27 cellular contexts compared by ENCODE assay signal in the genomic region with DNA sequence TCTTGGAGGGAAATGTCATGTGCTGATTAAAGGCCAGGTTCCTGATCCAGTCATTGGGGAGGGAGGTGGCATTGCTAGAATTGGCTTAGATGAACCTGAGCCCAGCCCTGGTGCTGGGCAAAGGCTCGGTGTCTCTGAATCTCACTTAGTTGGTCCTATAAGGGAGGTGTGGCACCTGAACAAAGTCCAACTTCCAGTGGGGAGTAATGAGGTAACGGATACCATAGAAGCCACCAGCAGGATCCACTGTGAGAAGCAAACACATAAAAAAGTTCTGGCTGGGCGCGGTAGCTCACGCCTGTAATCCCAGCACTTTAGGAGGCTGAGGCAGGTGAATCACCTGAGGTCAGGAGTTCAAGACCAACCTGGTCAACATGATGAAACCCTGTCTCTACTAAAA. TPM values are rescaled to one million over a fixed set of nuclear protein-coding genes. Genes with fewer than 3 reads are reported as not detected.
A peak's percentile ranks its signal among the peaks of the same experiment; 100 is the strongest.
DNase-seq lines count a peak whose midpoint lies in the region; ATAC-seq, FAIRE-seq and TF ChIP-seq lines count a peak whose summit lies in the region.
"Had no signal": no experiment of that assay in that cellular context is flagged by ENCODE, and none has a peak within 500 bp of the region (broad histone marks: within the 10 kb centered on the region; RNA-seq: fewer than 3 reads in every experiment).

No MANE protein-coding gene starts in this region.

- H3K27ac ChIP-seq in HCT116 (ENCODE audit: low read depth, low read length) (no peak overlapping the region), HepG2 (ENCODE audit: extremely low read length, insufficient read depth, low read length) (no peak overlapping the region), transverse colon (peak overlapping the region in 2 of 4 donors; percentile 29 to 39)
- H3K27ac ChIP-seq: BLaER1 treated with 17β-estradiol and CSF1 and Interleukin-3, amounts not matched to agents 10 nM and 100 nM had no signal

- in situ Hi-C loops in HepG2 (cut with HindIII; ENCODE audit: extremely low pct_ligation_motif_present, low pct_unique_long_range_greater_than_20kb) (no loop called here), transverse colon (cut with MboI; ENCODE audit: low pct_ligation_motif_present in 1 of 4, low pct_unique_long_range_greater_than_20kb in 1 of 4, low sequenced_read_pairs in 3 of 4) (no loop called here)

- ATAC-seq in HCT116 (peak; percentile 53), HepG2 (peak; percentile 55)
- ATAC-seq: GM12878, K562 had no signal

- FAIRE-seq in HepG2 (lab: Jason Lieb, UNC): no peak
- FAIRE-seq: A204.1, G401.6, GM12878, K562, RCC 7860 had no signal

- TF ChIP-seq EP300 in HepG2 (IDR thresholded peaks at IDR 0.05; ENCODE audit: low read depth in 2 of 2, low read length in 2 of 2) (no peak), HepG2 (CRISPR knock-in tag; IDR thresholded peaks at IDR 0.05; ENCODE audit: borderline replicate concordance) (no peak), transverse colon (IDR thresholded peaks at IDR 0.05; ENCODE audit: low read depth) (no peak)

- TF ChIP-seq POLR2A in HCT116 (IDR thresholded peaks at IDR 0.05; ENCODE audit: borderline replicate concordance, extremely low read depth, insufficient read depth, insufficient read length) (no peak), HepG2 (IDR thresholded peaks at IDR 0.05; ENCODE audit: insufficient read depth in 1 of 2, low read depth in 2 of 2, low read length in 2 of 2) (no peak), transverse colon (IDR thresholded peaks at IDR 0.05) (no peak)

- RAD21 ChIA-PET in HCT116 (lab: Charles Lee; ENCODE audit: low non-redundant PET in 1 of 2, low total read pairs in 2 of 2, uncharacterized antibody in 2 of 2, unreplicated experiment in 2 of 2): no interaction called here

- DNase-seq in HCT116 (ENCODE audit: low read depth, low spot score) (no peak), SW480 (ENCODE audit: low spot score) (peak; percentile 83), HepG2 (ENCODE audit: low spot score) (peak; percentile 48), transverse colon (peak; percentile 76), SIG-M5 (lab: John Stamatoyannopoulos, UW) (no peak), NCI-H1694 (lab: John Stamatoyannopoulos, UW) (no peak)
- DNase-seq in activated CD4-positive, CD25-positive, alpha-beta regulatory T cell (lab: John Stamatoyannopoulos, UW): no peak
- DNase-seq: AML-193; CD4-positive, alpha-beta T cell; COR-L47; GOT3; Kasumi-1; MV-4-11; NCI-H1105; NCI-H146; NCI-H2029; NCI-H446 treated with DMSO at 0.1 percent for 48 hours; NCI-H526; SK-N-SH; SW 1271 had no signal

- H3K27me3 ChIP-seq in HCT116 (ENCODE audit: insufficient read depth, low read length) (no peaks in the 10 kb centered on the region), HepG2 (ENCODE audit: control insufficient read depth in 1 of 2, insufficient read depth in 2 of 2, low read length in 2 of 2) (no peaks in the 10 kb centered on the region; a peak in 1 of 5 replicates), transverse colon (no peaks in the 10 kb centered on the region)
- H3K27me3 ChIP-seq: BLaER1 treated with 17β-estradiol and CSF1 and Interleukin-3, amounts not matched to agents 10 nM and 100 nM had no signal

- intact Hi-C loops in HCT116 (cut with micrococcal nuclease): no loop called here
- intact Hi-C loops in HepG2 (cut with micrococcal nuclease; ENCODE audit: unreplicated experiment): no loop called here
- intact Hi-C loops in transverse colon (cut with DNase I; ENCODE audit: low total_unique reads): no loop called here

- H3K4me1 ChIP-seq in HCT116 (ENCODE audit: control insufficient read depth in 1 of 2, insufficient read depth in 2 of 2, low read length in 2 of 2) (peaks cover 28 to 38% of the 10 kb centered on the region in 2 experiments; a peak in 3 of 4 replicates), HepG2 (ENCODE audit: insufficient read depth, low read length) (peaks cover 20% of the 10 kb centered on the region), transverse colon (peaks cover 0 to 22% (median 0%) of the 10 kb centered on the region in 4 donors)
- H3K4me1 ChIP-seq: HAP-1 had no signal

- CTCF ChIA-PET in HCT116 (lab: Charles Lee): no interaction called here
- CTCF ChIA-PET in HepG2 (lab: Yijun Ruan, JAX; ENCODE audit: low intra/inter-chr PET ratio, low total read pairs): no interaction called here

- no peak overlapping the region for H3K4me3 ChIP-seq in HCT116 (replicated peaks in 1 of 2; ENCODE audit: low read depth in 1 of 2, low read length in 2 of 2)
- no peak overlapping the region for H3K4me3 ChIP-seq in HepG2 (replicated peaks in 1 of 3; ENCODE audit: insufficient read depth in 1 of 3, low read depth in 2 of 3, low read length in 3 of 3)
- H3K4me3 ChIP-seq in transverse colon: no peak overlapping the region
- H3K4me3 ChIP-seq: BLaER1 treated with 17β-estradiol and CSF1 and Interleukin-3, amounts not matched to agents 10 nM and 100 nM; GM12878; HAP-1; K562 had no signal

- no peaks in the 10 kb centered on the region for H4K20me1 ChIP-seq in HCT116 (ENCODE audit: insufficient read depth)
- no peaks in the 10 kb centered on the region for H4K20me1 ChIP-seq in HepG2 (ENCODE audit: insufficient read depth, low read length)

- TF ChIP-seq RAD21 in HCT116 (IDR thresholded peaks at IDR 0.05; ENCODE audit: low read depth) (no peak), HepG2 (CRISPR knock-in tag; IDR thresholded peaks at IDR 0.05) (no peak)

- no peaks in the 10 kb centered on the region for H3K36me3 ChIP-seq in HCT116 (ENCODE audit: control insufficient read depth in 1 of 2, insufficient read depth in 2 of 2, low read length in 2 of 2)
- no peaks in the 10 kb centered on the region for H3K36me3 ChIP-seq in HepG2 (replicated peaks in 1 of 2; ENCODE audit: control insufficient read depth in 1 of 2, insufficient read depth in 2 of 2, low read length in 2 of 2)
- no peaks in the 10 kb centered on the region for H3K36me3 ChIP-seq in transverse colon
- H3K36me3 ChIP-seq: BLaER1 treated with 17β-estradiol and CSF1 and Interleukin-3, amounts not matched to agents 10 nM and 100 nM; HAP-1 had no signal

- no peak for TF ChIP-seq CTCF in HCT116 (IDR thresholded peaks at IDR 0.05 in 2 of 3, conservative IDR thresholded peaks at IDR 0.05 in 1 of 3; ENCODE audit: borderline replicate concordance in 1 of 3, insufficient read depth in 1 of 3, low read depth in 2 of 3, low read length in 2 of 3)
- TF ChIP-seq CTCF in HepG2 (CRISPR knock-in tag; IDR thresholded peaks at IDR 0.05): no peak
- no peak for TF ChIP-seq CTCF in transverse colon (IDR thresholded peaks at IDR 0.05)

- POLR2A ChIA-PET in HCT116 (lab: Charles Lee): no interaction called here
- POLR2A ChIA-PET in HepG2 (lab: Yijun Ruan, JAX): no interaction called here

- H2AFZ ChIP-seq in HCT116 (ENCODE audit: low read depth, low read length, poor library complexity, severe bottlenecking): no peak overlapping the region
- H2AFZ ChIP-seq in HepG2 (ENCODE audit: low read length): no peak overlapping the region

- WGBS in HepG2 (ENCODE audit: low lambda C conversion rate): 46% methylated on average over 5 of the region's 5 CpGs
- WGBS in transverse colon (ENCODE audit: low coverage in 1 of 2), 2 donors: 65 to 83% methylated on average over 4 to 5 of the region's 5 CpGs

- peak overlapping the region; percentile 63 for H3K4me2 ChIP-seq in HCT116 (ENCODE audit: low read length)
- H3K4me2 ChIP-seq in HepG2 (ENCODE audit: low read depth, low read length): no peak overlapping the region
- H3K4me2 ChIP-seq: BLaER1 treated with 17β-estradiol and CSF1 and Interleukin-3, amounts not matched to agents 10 nM and 100 nM; SK-N-SH had no signal

- no peaks in the 10 kb centered on the region for H3K79me2 ChIP-seq in HCT116 (ENCODE audit: insufficient read depth, low read length)
- no peaks in the 10 kb centered on the region for H3K79me2 ChIP-seq in HepG2 (ENCODE audit: insufficient read depth, low read length)

- no peak overlapping the region for H3K9ac ChIP-seq in HCT116 (ENCODE audit: low read length)
- no peak overlapping the region for H3K9ac ChIP-seq in HepG2 (ENCODE audit: insufficient read depth, low read depth, low read length)
- H3K9ac ChIP-seq: BLaER1 treated with 17β-estradiol and CSF1 and Interleukin-3, amounts not matched to agents 10 nM and 100 nM; SK-N-SH had no signal

- H3K9me3 ChIP-seq in HCT116 (ENCODE audit: control insufficient read depth in 1 of 2, insufficient read depth in 1 of 2, low read depth in 1 of 2, low read length in 2 of 2): no peaks in the 10 kb centered on the region
- no peaks in the 10 kb centered on the region for H3K9me3 ChIP-seq in HepG2 (ENCODE audit: low read length)
- no peaks in the 10 kb centered on the region for H3K9me3 ChIP-seq in transverse colon
- H3K9me3 ChIP-seq: BLaER1 treated with 17β-estradiol and CSF1 and Interleukin-3, amounts not matched to agents 10 nM and 100 nM; HAP-1; SK-N-SH had no signal

- H3K9me2 ChIP-seq in HCT116 (ENCODE audit: insufficient read depth): no peaks in the 10 kb centered on the region
- H3K9me2 ChIP-seq: SK-N-SH had no signal

- BruUV-seq in HCT116 (replicated peaks; lab: Mats Ljungman, UMichigan) (no TSS peak), HepG2 (replicated peaks; lab: Mats Ljungman, UMichigan) (no TSS peak)

RNA-seq across cellular contexts. Expression of a gene that starts 26.6 kb away (rescaled TPM):
- 9.3 TPM for total RNA-seq in HCT116 (2021; ENCODE audit: unreplicated experiment)
- 5.5 and 6.2 TPM in 2 replicates for polyA plus RNA-seq in HCT116 (2012)
- 4.1 and 4.7 TPM in 2 replicates for total RNA-seq in HepG2 (2016; rRNA removed; fragmentation: Illumina TruSeq; extraction: Trizol)
- total RNA-seq in HepG2 (2016; cell fraction: cytosol; rRNA removed; fragmentation: Illumina TruSeq; extraction: Trizol; ENCODE audit: low read depth): 1.5 and 1.8 TPM in 2 replicates
- total RNA-seq in HepG2 (2016; cell fraction: insoluble cytoplasmic fraction; rRNA removed; fragmentation: Illumina TruSeq; extraction: Trizol): 3.4 and 4.3 TPM in 2 replicates
- 3.9 and 5.2 TPM in 2 replicates for total RNA-seq in HepG2 (2016; cell fraction: membrane; rRNA removed; fragmentation: Illumina TruSeq; extraction: Trizol)
- 4.6 and 6.1 TPM in 2 replicates for total RNA-seq in HepG2 (2016; cell fraction: nucleus; rRNA removed; fragmentation: Illumina TruSeq; extraction: Trizol)
- 3.3 and 3.4 TPM in 2 replicates for polyA plus RNA-seq in HepG2 (2011; rRNA removed)
- polyA plus RNA-seq in HepG2 (2011; cell fraction: cytosol; rRNA removed): 2.0 and 2.7 TPM in 2 replicates
- 6.4 and 6.7 TPM in 2 replicates for polyA plus RNA-seq in HepG2 (2011; cell fraction: nucleus; rRNA removed)
- polyA plus RNA-seq in HepG2 (2012): 2.3 and 2.4 TPM in 2 replicates
- polyA plus RNA-seq in HepG2 (2016; cell fraction: cytosol; fragmentation: Illumina TruSeq; extraction: Trizol; ENCODE audit: low read depth): 0.77 and 0.81 TPM in 2 replicates
- 2.8 and 4.0 TPM in 2 replicates for polyA plus RNA-seq in HepG2 (2016; cell fraction: insoluble cytoplasmic fraction; fragmentation: Illumina TruSeq; extraction: Trizol; ENCODE audit: low read depth)
- polyA plus RNA-seq in HepG2 (2016; cell fraction: membrane; fragmentation: Illumina TruSeq; extraction: Trizol; ENCODE audit: low read depth): 2.1 and 2.4 TPM in 2 replicates
- 7.1 and 7.4 TPM in 2 replicates for polyA plus RNA-seq in HepG2 (2016; cell fraction: nucleus; fragmentation: Illumina TruSeq; extraction: Trizol; ENCODE audit: insufficient read depth, low read depth)
- 7.8 and 17.5 TPM in 2 replicates for polyA minus RNA-seq in HepG2 (2011; rRNA and poly(A)+ RNA removed; ENCODE audit: low replicate concordance)
- polyA minus RNA-seq in HepG2 (2011; cell fraction: cytosol; rRNA and poly(A)+ RNA removed): 3.5 and 6.2 TPM in 2 replicates
- 5.0 and 7.6 TPM in 2 replicates for polyA minus RNA-seq in HepG2 (2011; cell fraction: nucleus; rRNA and poly(A)+ RNA removed)
- total RNA-seq in transverse colon: 10 to 100 TPM in 1 of 4 donors, 1 to 10 TPM in 3; 5.0 to 11.2 (median 7.9) TPM

Comparison
In these comparisons a context has a peak if more than half of its experiments do, and no peak if none do; other contexts are left out.
1. DNase-seq: peak in SW480 (single experiment), HepG2 (single experiment) and transverse colon (single experiment); none in HCT116 (single experiment), SIG-M5 (single experiment), NCI-H1694 (single experiment) and activated CD4-positive, CD25-positive, alpha-beta regulatory T cell (0 of 4).